ENCODE assay signal across 16 cellular contexts in the genomic region with DNA sequence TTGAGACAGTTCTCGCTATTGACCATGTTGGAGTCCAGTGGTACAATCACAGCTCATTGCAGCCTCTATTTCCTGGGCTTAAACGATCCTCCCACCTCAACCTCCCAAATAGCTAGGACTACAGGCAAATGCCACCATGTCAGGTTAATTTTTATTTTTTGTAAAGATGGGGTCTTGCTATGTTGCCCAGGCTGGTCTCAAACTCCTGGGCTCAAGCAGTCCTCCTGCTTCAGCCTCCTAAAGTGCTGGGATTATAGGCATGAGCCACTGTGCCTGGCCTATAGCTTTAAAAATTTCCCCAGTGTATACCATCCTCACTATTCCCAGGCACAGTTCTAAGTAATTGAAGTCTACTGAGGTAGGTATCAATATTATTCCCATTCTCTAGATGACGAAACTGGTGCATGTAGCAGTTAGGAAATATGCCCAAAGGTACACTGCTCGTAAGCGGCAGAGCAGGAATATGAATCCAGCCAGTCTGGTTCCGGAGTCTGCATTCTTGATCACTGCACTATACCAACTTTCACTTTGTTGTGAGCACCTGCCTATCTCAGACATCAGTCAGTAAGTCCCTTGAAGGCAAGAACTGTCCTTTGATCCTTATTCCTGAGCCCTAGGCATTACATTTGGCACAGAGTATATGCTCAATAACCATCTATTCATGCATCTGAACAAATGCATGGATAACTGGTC. TPM values are rescaled to one million over a fixed set of nuclear protein-coding genes. Genes with fewer than 3 reads are reported as not detected.
A peak's percentile ranks its signal among the peaks of the same experiment; 100 is the strongest.
DNase-seq lines count a peak whose midpoint lies in the region; ATAC-seq, FAIRE-seq and TF ChIP-seq lines count a peak whose summit lies in the region.
"Had no signal": no experiment of that assay in that cellular context is flagged by ENCODE, and none has a peak within 500 bp of the region (broad histone marks: within the 10 kb centered on the region; RNA-seq: fewer than 3 reads in every experiment).

No MANE protein-coding gene starts in this region.

- H3K4me1 ChIP-seq in IMR-90 (ENCODE audit: control insufficient read depth, insufficient read depth, low read length): peaks cover 35% of the 10 kb centered on the region
- H3K4me1 ChIP-seq in K562 (replicated peaks in 1 of 2; ENCODE audit: control insufficient read depth in 2 of 2, insufficient read depth in 2 of 2, low read length in 2 of 2): peaks cover 15 to 27% of the 10 kb centered on the region in 2 experiments
- H3K4me1 ChIP-seq in suprapubic skin: peaks cover 72% of the 10 kb centered on the region

- H2BK5ac ChIP-seq in IMR-90 (ENCODE audit: low read depth, low read length, poor library complexity, severe bottlenecking): peak overlapping the region; percentile 44

- H2AK5ac ChIP-seq in IMR-90 (ENCODE audit: low read depth, low read length): peak overlapping the region; percentile 47; the same call in 1 of the 2 replicates

- H3K9me1 ChIP-seq in IMR-90 (ENCODE audit: insufficient read depth, low read length) (peaks cover 25% of the 10 kb centered on the region), K562 (ENCODE audit: control insufficient read depth, insufficient read depth, low read length) (no peaks in the 10 kb centered on the region)

- peak overlapping the region; percentile 27 to 46; a peak in 2 of 4 replicates for H4K8ac ChIP-seq in IMR-90 (ENCODE audit: low read depth in 2 of 2, low read length in 2 of 2)

- H2AFZ ChIP-seq in IMR-90 (replicated peaks; ENCODE audit: low read length, poor library complexity) (no peak overlapping the region), K562 (ENCODE audit: low read depth, low read length) (no peak overlapping the region)

- H2AK9ac ChIP-seq in IMR-90 (replicated peaks; ENCODE audit: low read depth, low read length, poor library complexity): no peak overlapping the region

- no peak overlapping the region for H3K56ac ChIP-seq in IMR-90 (ENCODE audit: extremely low read depth, insufficient read depth, low read length)

- 0 out of 2 replicates have a peak overlapping the region, but pooled peaks have one; percentile 55 for H3K14ac ChIP-seq in IMR-90 (replicated peaks; ENCODE audit: low read depth, low read length)

- H3K9ac ChIP-seq in IMR-90 (ENCODE audit: low read depth, low read length) (peak overlapping the region; percentile 13; the same call in 1 of the 2 replicates), K562 (ENCODE audit: insufficient read depth in 1 of 2, low read depth in 2 of 2, low read length in 2 of 2) (no peak overlapping the region)

- H3K36me3 ChIP-seq in IMR-90 (ENCODE audit: control insufficient read depth, insufficient read depth, low read length) (no peaks in the 10 kb centered on the region), K562 (ENCODE audit: control insufficient read depth, insufficient read depth, low read length) (no peaks in the 10 kb centered on the region), suprapubic skin (no peaks in the 10 kb centered on the region)
- H3K36me3 ChIP-seq: lower lobe of right lung had no signal

- TF ChIP-seq CTCF in IMR-90 (conservative IDR thresholded peaks at IDR 0.05; ENCODE audit: low read depth, low read length): no peak
- no peak for TF ChIP-seq CTCF in K562 (IDR thresholded peaks at IDR 0.05 in 2 of 3, conservative IDR thresholded peaks at IDR 0.05 in 1 of 3; ENCODE audit: insufficient read depth in 2 of 3, low read depth in 1 of 3, low read length in 3 of 3)
- no peak for TF ChIP-seq CTCF in suprapubic skin (IDR thresholded peaks at IDR 0.05)

- peak overlapping the region; percentile 53 for H3K18ac ChIP-seq in IMR-90 (ENCODE audit: low read depth, low read length)

- no peak for FAIRE-seq in K562 (lab: Jason Lieb, UNC)
- FAIRE-seq: colon had no signal

- no peak for DNase-seq in IMR-90
- DNase-seq in K562 (ENCODE audit: extremely low read depth in 1 of 4, low spot score in 3 of 4): no peak
- DNase-seq in left lobe of liver (ENCODE audit: low spot score): peak; percentile 15
- peak in 1 of 2 donors; percentile 38 for DNase-seq in suprapubic skin (ENCODE audit: low spot score in 2 of 2)
- no peak for DNase-seq in NCI-H82 (lab: John Stamatoyannopoulos, UW)
- DNase-seq in NCI-H446 (lab: John Stamatoyannopoulos, UW): no peak
- no peak for DNase-seq in NCI-H146 (lab: John Stamatoyannopoulos, UW)
- DNase-seq in HuH-7.5 (ENCODE audit: low spot score): no peak
- DNase-seq: lower lobe of right lung, MM.1S, retina, SHP77, T-helper 9 cell had no signal

- BruUV-seq in IMR-90 (replicated peaks; lab: Mats Ljungman, UMichigan) (no TSS peak), K562 (replicated peaks; lab: Mats Ljungman, UMichigan) (no TSS peak)

- intact Hi-C loops in IMR-90 (cut with micrococcal nuclease): no loop called here
- intact Hi-C loops in K562 (cut with micrococcal nuclease): no loop called here

- 93% methylated on average over 3 of the region's 6 CpGs; no CpG with 5 or more reads in 1 of the 2 experiments for WGBS in IMR-90 (ENCODE audit: extremely low coverage in 2 of 2, insufficient read length in 1 of 2), 2 experiments
- 72% methylated on average over 6 of the region's 6 CpGs for WGBS in K562 (ENCODE audit: insufficient coverage, low coverage, missing lambda C conversion rate)
- 67% methylated on average over 6 of the region's 6 CpGs for WGBS in suprapubic skin

- no peaks in the 10 kb centered on the region for H3K79me1 ChIP-seq in IMR-90 (ENCODE audit: low read depth in 1 of 2, low read length in 2 of 2)

- H4K5ac ChIP-seq in IMR-90 (ENCODE audit: low read depth, low read length): no peak overlapping the region; the same call in none of the 2 replicates

- H3K79me2 ChIP-seq in K562 (ENCODE audit: control insufficient read depth, insufficient read depth, low read length): no peaks in the 10 kb centered on the region

- TF ChIP-seq RAD21 in IMR-90 (IDR thresholded peaks at IDR 0.05; ENCODE audit: low read length) (no peak), K562 (CRISPR knock-in tag; conservative IDR thresholded peaks at IDR 0.05 in 1 of 2, IDR thresholded peaks at IDR 0.05 in 1 of 2) (no peak)

- no peaks in the 10 kb centered on the region for H3K9me3 ChIP-seq in IMR-90 (ENCODE audit: control insufficient read depth, insufficient read depth, low read length)
- H3K9me3 ChIP-seq in K562 (replicated peaks; ENCODE audit: control insufficient read depth, insufficient read depth, low read depth, low read length): no peaks in the 10 kb centered on the region
- no peaks in the 10 kb centered on the region for H3K9me3 ChIP-seq in suprapubic skin
- H3K9me3 ChIP-seq: lower lobe of right lung had no signal

- H3K27ac ChIP-seq in IMR-90 (ENCODE audit: insufficient read depth, low read length) (peak overlapping the region; percentile 85; the same call in 1 of the 2 replicates), K562 (ENCODE audit: extremely low read depth, low read depth, low read length) (no peak overlapping the region), suprapubic skin (peak overlapping the region; percentile 80)

- CTCF ChIA-PET in IMR-90 (lab: Yijun Ruan, JAX) (interaction anchor here (2.0 kb wide), 1 partner anchor 291 kb away, joined by 5 read pairs; no protein-coding TSS in a partner anchor), K562 (lab: Yijun Ruan, JAX; ENCODE audit: low intra/inter-chr PET ratio) (interaction anchor here (1.8 kb wide), 1 partner anchor 292 kb away, joined by 4 read pairs; no protein-coding TSS in a partner anchor)

- H3K27me3 ChIP-seq in IMR-90 (ENCODE audit: control insufficient read depth, insufficient read depth, low read length) (no peaks in the 10 kb centered on the region), K562 (ENCODE audit: control insufficient read depth in 2 of 2, insufficient read depth in 2 of 2, low read length in 2 of 2) (no peaks in the 10 kb centered on the region), suprapubic skin (no peaks in the 10 kb centered on the region)

- no peak for TF ChIP-seq POLR2A in IMR-90 (IDR thresholded peaks at IDR 0.05; ENCODE audit: low read depth, low read length)
- TF ChIP-seq POLR2A in K562 (conservative IDR thresholded peaks at IDR 0.05): no peak
- TF ChIP-seq POLR2A in suprapubic skin (IDR thresholded peaks at IDR 0.05): no peak

- TF ChIP-seq EP300 in K562 (IDR thresholded peaks at IDR 0.05; ENCODE audit: low read length) (no peak), suprapubic skin (IDR thresholded peaks at IDR 0.05) (no peak)

- peaks cover 4% of the 10 kb centered on the region; the same call in 1 of the 2 replicates for H4K20me1 ChIP-seq in IMR-90 (ENCODE audit: insufficient read depth, low read length)
- no peaks in the 10 kb centered on the region for H4K20me1 ChIP-seq in K562 (replicated peaks; ENCODE audit: control insufficient read depth, insufficient read depth, low read length)

- H3K4me2 ChIP-seq in IMR-90 (ENCODE audit: low read depth, low read length) (peak overlapping the region; percentile 15; the same call in 1 of the 2 replicates), K562 (ENCODE audit: insufficient read depth, low read length) (no peak overlapping the region)

- peak overlapping the region; percentile 37; the same call in 1 of the 2 replicates for H3K23ac ChIP-seq in IMR-90 (ENCODE audit: low read depth, low read length)

- peak overlapping the region; percentile 64 for H2BK20ac ChIP-seq in IMR-90 (ENCODE audit: low read depth, low read length)

- dilution Hi-C loops in IMR-90 (cut with HindIII; ENCODE audit: low sequenced_read_pairs, unreplicated experiment): no loop called here

- peak overlapping the region; percentile 88 for H3K4ac ChIP-seq in IMR-90 (ENCODE audit: low read depth, low read length)

- ATAC-seq in IMR-90 (ENCODE audit: low read depth) (no peak), K562 (no peak), left lobe of liver (no peak)
- ATAC-seq: natural killer cell treated with Interleukin-12 subunit alpha and Interleukin-12 subunit beta and Interleukin-15 and Interleukin-18, amount 100 ng/mL, for 72 hours; stimulated activated memory B cell treated with anti-CD40 and anti-IgM and Interleukin-4, amounts not matched to agents 10 μg/mL and 1 μg/mL and 100 μg/mL, for 72 hours had no signal

- POLR2A ChIA-PET in IMR-90 (lab: Charles Lee; ENCODE audit: unreplicated experiment) (no interaction called here), K562 (lab: Yijun Ruan, JAX) (no interaction called here)

- H4K91ac ChIP-seq in IMR-90 (ENCODE audit: insufficient read depth, low read depth, low read length): peak overlapping the region; percentile 72

- in situ Hi-C loops in IMR-90 (cut with MboI; ENCODE audit: low sequenced_read_pairs): loop anchor here (5.0 kb wide), 1 partner anchor 119 kb away; no protein-coding TSS in a partner anchor
- in situ Hi-C loops in K562 (cut with MboI): no loop called here

- H2BK120ac ChIP-seq in IMR-90 (ENCODE audit: low read depth, low read length): peak overlapping the region; percentile 61

- H2BK15ac ChIP-seq in IMR-90 (ENCODE audit: low read depth, low read length): peak overlapping the region; percentile 41; the same call in 2 of the 3 replicates

- no peak overlapping the region for H3K4me3 ChIP-seq in IMR-90 (ENCODE audit: insufficient read depth, low read depth, low read length)
- no peak overlapping the region for H3K4me3 ChIP-seq in K562
- H3K4me3 ChIP-seq in suprapubic skin: no peak overlapping the region
- H3K4me3 ChIP-seq: lower lobe of right lung had no signal

RNA-seq across cellular contexts. Expression of a gene that starts 11.5 kb away (rescaled TPM):
- total RNA-seq in IMR-90 (2012; rRNA removed) (230 and 484 TPM in 2 replicates), K562 (2014; rRNA removed) (272 and 273 TPM in 2 replicates), K562 (2014; rRNA removed; fragmentation: Illumina TruSeq; extraction: Trizol) (690 and 726 TPM in 2 replicates), K562 (2015; rRNA removed; fragmentation: Illumina TruSeq; extraction: Trizol) (537 and 597 TPM in 2 replicates), K562 (2021) (434 and 437 TPM in 2 replicates), left lobe of liver (136 TPM), suprapubic skin (100 to 1,000 TPM; 139 to 162 (median 144) TPM)
- polyA plus RNA-seq in IMR-90 (2012; rRNA removed) (205 and 295 TPM in 2 replicates), K562 (2011; rRNA removed) (836 and 1,016 TPM in 2 replicates), K562 (2014; fragmentation: Illumina TruSeq; extraction: Trizol) (557 and 668 TPM in 2 replicates), K562 (2014; fragmentation: Nextera tagmentation; extraction: Ambion mirVana) (1,000 to 10,000 TPM; 1,645 to 1,892 TPM), K562 (2014; rRNA removed) (502 and 509 TPM in 2 replicates)
- 118 and 134 TPM in 2 replicates for polyA plus RNA-seq in IMR-90 (2012; cell fraction: cytosol; rRNA removed)
- polyA plus RNA-seq in IMR-90 (2012; cell fraction: nucleus; rRNA removed; ENCODE audit: low replicate concordance): 48.5 and 140 TPM in 2 replicates
- total RNA-seq in K562 (2011; cell fraction: chromatin; rRNA removed; ENCODE audit: low replicate concordance): 83.3 and 146 TPM in 2 replicates
- total RNA-seq in K562 (2011; cell fraction: nucleolus; rRNA removed): 43.4 and 63.3 TPM in 2 replicates
- 146 and 277 TPM in 2 replicates for total RNA-seq in K562 (2011; cell fraction: nucleoplasm; rRNA removed)
- polyA plus RNA-seq in K562 (2011; cell fraction: cytosol; rRNA removed): 227 and 688 TPM in 2 replicates
- 227 and 377 TPM in 2 replicates for polyA plus RNA-seq in K562 (2011; cell fraction: nucleus; rRNA removed)
- polyA plus RNA-seq in K562 (2012): 392 and 460 TPM in 2 replicates
- polyA minus RNA-seq in K562 (2011; rRNA and poly(A)+ RNA removed): 359 and 411 TPM in 2 replicates
- 148 and 171 TPM in 2 replicates for polyA minus RNA-seq in K562 (2011; cell fraction: cytosol; rRNA and poly(A)+ RNA removed)
- polyA minus RNA-seq in K562 (2011; cell fraction: nucleus; rRNA and poly(A)+ RNA removed): 33.3 and 80.0 TPM in 2 replicates

RNA-seq across cellular contexts. Expression of a gene that starts 43.8 kb away (rescaled TPM):
- total RNA-seq in IMR-90 (2012; rRNA removed) (16.9 and 20.3 TPM in 2 replicates), K562 (2014; rRNA removed) (8.0 and 11.6 TPM in 2 replicates), K562 (2014; rRNA removed; fragmentation: Illumina TruSeq; extraction: Trizol) (4.7 and 5.1 TPM in 2 replicates), K562 (2015; rRNA removed; fragmentation: Illumina TruSeq; extraction: Trizol) (6.7 and 7.6 TPM in 2 replicates), K562 (2021) (18.5 and 21.1 TPM in 2 replicates), left lobe of liver (1,368 TPM), suprapubic skin (10 to 100 TPM; 30.3 to 72.8 (median 53.7) TPM)
- polyA plus RNA-seq in IMR-90 (2012; rRNA removed) (33.8 and 46.3 TPM in 2 replicates), K562 (2011; rRNA removed) (4.0 and 11.2 TPM in 2 replicates), K562 (2014; fragmentation: Illumina TruSeq; extraction: Trizol) (21.9 and 27.0 TPM in 2 replicates), K562 (2014; fragmentation: Nextera tagmentation; extraction: Ambion mirVana) (under 1 TPM; 0.21 to 0.48 TPM), K562 (2014; rRNA removed) (7.5 and 8.8 TPM in 2 replicates)
- polyA plus RNA-seq in IMR-90 (2012; cell fraction: cytosol; rRNA removed): 35.7 and 36.6 TPM in 2 replicates
- 14.3 and 16.2 TPM in 2 replicates for polyA plus RNA-seq in IMR-90 (2012; cell fraction: nucleus; rRNA removed; ENCODE audit: low replicate concordance)
- 16.4 and 37.6 TPM in 2 replicates for total RNA-seq in K562 (2011; cell fraction: chromatin; rRNA removed; ENCODE audit: low replicate concordance)
- 26.8 and 35.4 TPM in 2 replicates for total RNA-seq in K562 (2011; cell fraction: nucleolus; rRNA removed)
- 21.5 and 25.0 TPM in 2 replicates for total RNA-seq in K562 (2011; cell fraction: nucleoplasm; rRNA removed)
- polyA plus RNA-seq in K562 (2011; cell fraction: cytosol; rRNA removed): 4.7 and 5.2 TPM in 2 replicates
- 6.3 and 7.3 TPM in 2 replicates for polyA plus RNA-seq in K562 (2011; cell fraction: nucleus; rRNA removed)
- 26.2 and 32.9 TPM in 2 replicates for polyA plus RNA-seq in K562 (2012)
- polyA minus RNA-seq in K562 (2011; rRNA and poly(A)+ RNA removed): 3.6 and 4.8 TPM in 2 replicates
- polyA minus RNA-seq in K562 (2011; cell fraction: cytosol; rRNA and poly(A)+ RNA removed): 6.6 and 10.0 TPM in 2 replicates
- 5.0 and 6.2 TPM in 2 replicates for polyA minus RNA-seq in K562 (2011; cell fraction: nucleus; rRNA and poly(A)+ RNA removed)

Comparison
In these comparisons a context has a peak if more than half of its experiments do, and no peak if none do; other contexts are left out.
1. RNA of a gene that starts 43.8 kb away (total RNA-seq): 1,368 TPM in left lobe of liver (single experiment); 30.3 to 72.8 TPM in suprapubic skin, 16.9 to 20.3 TPM in IMR-90 and 4.7 to 37.6 TPM in K562; every median in the first group is over 10 times any median in the second.